ENCODE assay signal across 19 cellular contexts in genomic region chr10:128527730-128528129, GRCh38.
"Had no signal": no experiment of that assay in that cellular context is flagged by ENCODE, and none has a peak within 500 bp of the region (broad histone marks: within the 10 kb centered on the region; RNA-seq: fewer than 3 reads in every experiment).

No MANE protein-coding gene starts in this region.

- H3K27me3 Mint-ChIP-seq: activated CD4-positive, alpha-beta memory T cell treated with anti-CD3 and anti-CD28 coated beads, Interleukin-2, amount 10 ng/mL, durations not matched to agents 7 days and 5 days; activated naive CD8-positive, alpha-beta T cell treated with anti-CD3 and anti-CD28 coated beads, Interleukin-2, amount 50 U/mL, for 24 hours had no signal

- FAIRE-seq: endothelial cell of umbilical vein had no signal

- H3K27ac Mint-ChIP-seq: activated CD4-positive, alpha-beta memory T cell treated with anti-CD3 and anti-CD28 coated beads, Interleukin-2, amount 10 ng/mL, durations not matched to agents 7 days and 5 days; activated naive CD8-positive, alpha-beta T cell treated with anti-CD3 and anti-CD28 coated beads, Interleukin-2, amount 50 U/mL, for 24 hours; activated T-helper 1 cell treated with anti-CD3 and anti-CD28 coated beads, Interleukin-12 subunit alpha, Interleukin-12 subunit beta, Interleukin-2, Interleukin-4 antibody, amounts not matched to agents 30 ng/mL and 10 ng/mL and 1 ng/mL, durations not matched to agents 14 hours and 24 hours and 36 hours; naive B cell; stimulated activated naive B cell treated with anti-CD40 and anti-IgM and Interleukin-4, amounts not matched to agents 10 μg/mL and 1 μg/mL and 100 μg/mL, for 72 hours had no signal

- H3K9me3 Mint-ChIP-seq: activated CD4-positive, alpha-beta memory T cell treated with anti-CD3 and anti-CD28 coated beads, Interleukin-2, amount 10 ng/mL, durations not matched to agents 7 days and 5 days; activated naive CD8-positive, alpha-beta T cell treated with anti-CD3 and anti-CD28 coated beads, Interleukin-2, amount 50 U/mL, for 24 hours; activated T-helper 1 cell treated with anti-CD3 and anti-CD28 coated beads, Interleukin-12 subunit alpha, Interleukin-12 subunit beta, Interleukin-2, Interleukin-4 antibody, amounts not matched to agents 30 ng/mL and 10 ng/mL and 1 ng/mL, durations not matched to agents 14 hours and 24 hours and 36 hours; neural crest cell had no signal

- H3K36me3 ChIP-seq: thoracic aorta, upper lobe of right lung had no signal

- H3K4me3 ChIP-seq: thoracic aorta, upper lobe of right lung had no signal

- H3K4me3 Mint-ChIP-seq: activated CD4-positive, alpha-beta memory T cell treated with anti-CD3 and anti-CD28 coated beads, Interleukin-2, amount 10 ng/mL, durations not matched to agents 7 days and 5 days; activated naive CD8-positive, alpha-beta T cell treated with anti-CD3 and anti-CD28 coated beads, Interleukin-2, amount 50 U/mL, for 24 hours; activated T-helper 1 cell treated with anti-CD3 and anti-CD28 coated beads, Interleukin-12 subunit alpha, Interleukin-12 subunit beta, Interleukin-2, Interleukin-4 antibody, amounts not matched to agents 30 ng/mL and 10 ng/mL and 1 ng/mL, durations not matched to agents 14 hours and 24 hours and 36 hours; naive B cell; neural crest cell; stimulated activated naive B cell treated with anti-CD40 and anti-IgM and Interleukin-4, amounts not matched to agents 10 μg/mL and 1 μg/mL and 100 μg/mL, for 72 hours had no signal

- H3K4me1 Mint-ChIP-seq: activated CD4-positive, alpha-beta memory T cell treated with anti-CD3 and anti-CD28 coated beads, Interleukin-2, amount 10 ng/mL, durations not matched to agents 7 days and 5 days; activated naive CD8-positive, alpha-beta T cell treated with anti-CD3 and anti-CD28 coated beads, Interleukin-2, amount 50 U/mL, for 24 hours; naive B cell; stimulated activated naive B cell treated with anti-CD40 and anti-IgM and Interleukin-4, amounts not matched to agents 10 μg/mL and 1 μg/mL and 100 μg/mL, for 72 hours had no signal

- H3K36me3 Mint-ChIP-seq: naive B cell; stimulated activated naive B cell treated with anti-CD40 and anti-IgM and Interleukin-4, amounts not matched to agents 10 μg/mL and 1 μg/mL and 100 μg/mL, for 72 hours had no signal

- H3K4me1 ChIP-seq: upper lobe of right lung had no signal

- DNase-seq: activated CD4-positive, alpha-beta memory T cell treated with anti-CD3 and anti-CD28 coated beads, Interleukin-2, amount 10 ng/mL, durations not matched to agents 7 days and 5 days; activated CD4-positive, alpha-beta T cell treated with anti-CD3 and anti-CD28 coated beads for 48 hours; activated gamma-delta T cell; activated naive CD4-positive, alpha-beta T cell treated with anti-CD3 and anti-CD28 coated beads, Interleukin-2, amount 50 U/mL, for 16 hours; activated naive CD8-positive, alpha-beta T cell treated with anti-CD3 and anti-CD28 coated beads, Interleukin-2, amount 50 U/mL, for 24 hours; central memory CD4-positive, alpha-beta T cell; dermis blood vessel endothelial cell; effector memory CD4-positive, alpha-beta T cell; foreskin melanocyte; naive B cell; retina; stimulated activated CD4-positive, alpha-beta T cell treated with anti-CD3 and anti-CD28 coated beads, Interleukin-2, amount 100 ng/mL, for 48 hours; stimulated activated CD8-positive, alpha-beta memory T cell treated with anti-CD3 and anti-CD28 coated beads, Interleukin-4, amount 100 ng/mL, for 48 hours; stimulated activated naive B cell treated with anti-CD40 and anti-IgM and Interleukin-4, amounts not matched to agents 10 μg/mL and 1 μg/mL and 100 μg/mL, for 72 hours; upper lobe of right lung had no signal

- H3K9me3 ChIP-seq: thoracic aorta, upper lobe of right lung had no signal

- H3K27ac ChIP-seq: thoracic aorta, upper lobe of right lung had no signal
